In genomic region chr6:44216677-44217331, GRCh38 we compare ENCODE assay signal across 10 cellular contexts. TPM values are rescaled to one million over a fixed set of nuclear protein-coding genes. Genes with fewer than 3 reads are reported as not detected.
A peak's percentile ranks its signal among the peaks of the same experiment; 100 is the strongest.
DNase-seq lines count a peak whose midpoint lies in the region; ATAC-seq, FAIRE-seq and TF ChIP-seq lines count a peak whose summit lies in the region.
"Had no signal": no experiment of that assay in that cellular context is flagged by ENCODE, and none has a peak within 500 bp of the region (broad histone marks: within the 10 kb centered on the region; RNA-seq: fewer than 3 reads in every experiment).

Gene MYMX, plus strand, starts transcription at chr6:44216926. Its CDS starts 546 bp downstream, at chr6:44217472.

- peak; percentile 25 to 86 for DNase-seq in NCI-H524 (lab: John Stamatoyannopoulos, UW)
- no peak for DNase-seq in colonic mucosa
- no peak for DNase-seq in mesenteric fat pad (ENCODE audit: low spot score)
- DNase-seq in upper lobe of left lung = peak in 1 of 2 donors; percentile 26
- no peak for DNase-seq in putamen (ENCODE audit: low spot score)
- DNase-seq in T-helper 1 cell = no peak
- no peak for DNase-seq in GM19239 (ENCODE audit: insufficient read length, low spot score)
- DNase-seq: activated naive CD4-positive, alpha-beta T cell treated with anti-CD3 and anti-CD28 coated beads, Interleukin-2, amount 10 ng/mL, durations not matched to agents 7 days and 5 days; NCI-H510A had no signal

- H3K27ac ChIP-seq in colonic mucosa (no peak within 1 kb of the TSS), upper lobe of left lung (peak within 1 kb of the TSS; percentile 86 to 91 (median 87))

- H3K4me3 ChIP-seq in colonic mucosa (no peak within 1 kb of the TSS), upper lobe of left lung (no peak within 1 kb of the TSS)

- intact Hi-C loops in colonic mucosa (cut with DNase I) = no loop called here

- FAIRE-seq in GM19239 (lab: Jason Lieb, UNC) = no peak

- H3K4me1 ChIP-seq in colonic mucosa (peaks cover 2% of the 10 kb centered on the region), upper lobe of left lung (peaks cover 34 to 51% (median 47%) of the 10 kb centered on the region in 4 donors)

- H3K9me3 ChIP-seq in colonic mucosa (no peaks in the 10 kb centered on the region), upper lobe of left lung (no peaks in the 10 kb centered on the region)
- H3K9me3 ChIP-seq: neutrophil had no signal

- H3K36me3 ChIP-seq in colonic mucosa = no peaks in the 10 kb centered on the region
- no peaks in the 10 kb centered on the region for H3K36me3 ChIP-seq in upper lobe of left lung
- H3K36me3 ChIP-seq: neutrophil had no signal

- H3K27me3 ChIP-seq in colonic mucosa (no peaks in the 10 kb centered on the region), upper lobe of left lung (no peaks in the 10 kb centered on the region)
- H3K27me3 ChIP-seq: neutrophil had no signal

- no peak for ATAC-seq in upper lobe of left lung (ENCODE audit: low FRiP score in 2 of 2)

- 46 to 50% methylated on average over 7 of the region's 7 CpGs for WGBS in upper lobe of left lung, 2 donors

- H3K9ac ChIP-seq in colonic mucosa (ENCODE audit: low read depth in 2 of 2, low read length in 2 of 2) = peak within 1 kb of the TSS; percentile 30 to 55

- TF ChIP-seq CTCF in colonic mucosa (IDR thresholded peaks at IDR 0.05) (no peak), upper lobe of left lung (IDR thresholded peaks at IDR 0.05) (no peak)

- TF ChIP-seq EP300 in upper lobe of left lung (IDR thresholded peaks at IDR 0.05) = no peak

- TF ChIP-seq POLR2A in upper lobe of left lung (IDR thresholded peaks at IDR 0.05) = no peak

RNA-seq across cellular contexts. Expression of gene MYMX, which starts in this region (rescaled TPM):
- not detected for total RNA-seq in colonic mucosa
- total RNA-seq in mesenteric fat pad = 11.6 TPM
- under 1 TPM in 1 of 6 donors, not detected in 5; 0.46 TPM for total RNA-seq in upper lobe of left lung

Comparison
In these comparisons a context has a peak if more than half of its experiments do, and no peak if none do; other contexts are left out.
1. DNase-seq: peak in NCI-H524 (2 of 2); none in colonic mucosa (single experiment), mesenteric fat pad (single experiment), putamen (single experiment), T-helper 1 cell (0 of 5) and GM19239 (single experiment).